19 cellular contexts compared by ENCODE assay signal in the genomic region with DNA sequence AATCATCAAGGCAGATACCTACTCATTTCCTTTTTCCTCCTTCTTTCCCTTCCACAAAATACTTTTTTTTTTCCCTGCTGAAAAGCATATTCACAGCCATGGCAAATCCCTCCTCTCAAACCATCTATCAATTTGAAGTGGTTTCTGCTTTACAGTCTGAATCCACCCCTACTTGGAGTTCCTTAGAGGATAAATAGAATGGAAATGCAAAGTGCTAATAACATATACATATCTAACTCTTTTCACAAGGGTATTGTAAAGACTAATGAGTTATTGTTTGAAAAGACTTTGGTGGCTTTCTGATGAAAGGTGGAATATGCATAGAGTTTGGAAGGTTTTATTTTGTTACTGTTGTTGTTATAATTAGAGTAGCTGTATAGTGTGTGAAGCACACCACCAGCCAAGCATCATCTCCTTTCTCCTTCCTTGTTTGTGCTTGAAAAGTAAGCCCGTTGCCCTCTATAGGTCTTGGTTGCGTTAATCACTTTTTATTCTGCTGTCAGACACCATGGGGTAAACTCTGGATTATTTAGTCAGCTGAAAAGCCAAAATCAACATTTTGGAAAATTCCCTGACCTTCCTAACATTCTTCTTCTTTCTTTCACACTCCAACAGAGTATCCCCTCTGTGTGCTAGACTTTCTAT.
"Had no signal": no experiment of that assay in that cellular context is flagged by ENCODE, and none has a peak within 500 bp of the region (broad histone marks: within the 10 kb centered on the region; RNA-seq: fewer than 3 reads in every experiment).

No MANE protein-coding gene starts in this region.

- H3K9me3 Mint-ChIP-seq: activated naive CD8-positive, alpha-beta T cell treated with anti-CD3 and anti-CD28 coated beads for 36 hours had no signal

- H3K36me3 Mint-ChIP-seq: activated naive CD8-positive, alpha-beta T cell treated with anti-CD3 and anti-CD28 coated beads for 36 hours; natural killer cell had no signal

- H3K4me3 ChIP-seq: body of pancreas, lower lobe of right lung, thyroid gland had no signal

- H3K27me3 Mint-ChIP-seq: activated naive CD8-positive, alpha-beta T cell treated with anti-CD3 and anti-CD28 coated beads for 36 hours; activated T-helper 17 cell treated with anti-CD3 and anti-CD28 coated beads, Interleukin-2, amount 50 U/mL, for 72 hours had no signal

- ATAC-seq: activated T-helper 17 cell treated with anti-CD3 and anti-CD28 coated beads, Interleukin-2, amount 50 U/mL, for 72 hours; body of pancreas; left colon; lower lobe of right lung; natural killer cell had no signal

- H3K27me3 ChIP-seq: body of pancreas, thyroid gland had no signal

- H3K4me3 Mint-ChIP-seq: activated naive CD8-positive, alpha-beta T cell treated with anti-CD3 and anti-CD28 coated beads for 36 hours; activated T-helper 17 cell treated with anti-CD3 and anti-CD28 coated beads, Interleukin-2, amount 50 U/mL, for 72 hours; natural killer cell had no signal

- DNase-seq: activated CD4-positive, alpha-beta T cell treated with anti-CD3 and anti-CD28 coated beads, Interleukin-2, amount 50 U/mL, for 48 hours; activated naive CD4-positive, alpha-beta T cell; activated naive CD8-positive, alpha-beta T cell treated with anti-CD3 and anti-CD28 coated beads for 36 hours; amniotic stem cell; body of pancreas; foreskin fibroblast; hippocampal formation; islet precursor cell; left colon; lower lobe of right lung; natural killer cell; retina; stimulated activated CD4-positive, alpha-beta T cell treated with anti-CD3 and anti-CD28 coated beads, Interleukin-12 subunit alpha, Interleukin-12 subunit beta, amount 100 ng/mL, for 4 hours; stimulated activated CD4-positive, alpha-beta T cell treated with anti-CD3 and anti-CD28 coated beads, Interleukin-2, amount 100 ng/mL, for 24 hours; stimulated activated naive CD4-positive, alpha-beta T cell treated with Interleukin-2 at 50 U/mL for 16 hours; T-helper 2 cell; thyroid gland; WERI-Rb-1 had no signal

- H3K9me3 ChIP-seq: body of pancreas, lower lobe of right lung, thyroid gland had no signal

- H3K4me1 ChIP-seq: body of pancreas, lower lobe of right lung had no signal

- H3K4me1 Mint-ChIP-seq: activated naive CD8-positive, alpha-beta T cell treated with anti-CD3 and anti-CD28 coated beads for 36 hours; activated T-helper 17 cell treated with anti-CD3 and anti-CD28 coated beads, Interleukin-2, amount 50 U/mL, for 72 hours; natural killer cell had no signal

- H3K36me3 ChIP-seq: lower lobe of right lung, thyroid gland, WERI-Rb-1 had no signal

- H3K27ac Mint-ChIP-seq: activated naive CD8-positive, alpha-beta T cell treated with anti-CD3 and anti-CD28 coated beads for 36 hours; activated T-helper 17 cell treated with anti-CD3 and anti-CD28 coated beads, Interleukin-2, amount 50 U/mL, for 72 hours; natural killer cell had no signal
